Comparison of ENCODE assay signal across 12 cellular contexts in genomic region chr13:32881074-32881791, GRCh38.
DNase-seq lines count a peak whose midpoint lies in the region; ATAC-seq and TF ChIP-seq lines count a peak whose summit lies in the region.
"Had no signal": no experiment of that assay in that cellular context is flagged by ENCODE, and none has a peak within 500 bp of the region (broad histone marks: within the 10 kb centered on the region; RNA-seq: fewer than 3 reads in every experiment).

No MANE protein-coding gene starts in this region.

- H3K4me1 Mint-ChIP-seq in activated naive CD4-positive, alpha-beta T cell treated with anti-CD3 and anti-CD28 coated beads, Interleukin-2, amount 10 ng/mL, durations not matched to agents 7 days and 5 days, result no peaks in the 10 kb centered on the region

- H3K27ac Mint-ChIP-seq in activated naive CD4-positive, alpha-beta T cell treated with anti-CD3 and anti-CD28 coated beads, Interleukin-2, amount 50 U/mL, for 72 hours, result no peak overlapping the region
- no peak overlapping the region for H3K27ac Mint-ChIP-seq in activated naive CD4-positive, alpha-beta T cell treated with anti-CD3 and anti-CD28 coated beads, Interleukin-2, amount 10 ng/mL, durations not matched to agents 7 days and 5 days

- no peaks in the 10 kb centered on the region for H3K9me3 ChIP-seq in uterus

- CTCF ChIA-PET in activated naive CD4-positive, alpha-beta T cell treated with anti-CD3 and anti-CD28 coated beads, Interleukin-2, amount 10 ng/mL, durations not matched to agents 7 days and 5 days (lab: Charles Lee), result no interaction called here

- peak; percentile 18 to 65 for ATAC-seq in activated naive CD4-positive, alpha-beta T cell treated with anti-CD3 and anti-CD28 coated beads, Interleukin-2, amount 50 U/mL, for 72 hours
- ATAC-seq in HG02840 (IDR thresholded peaks at IDR 0.05; ENCODE audit: low FRiP score, unreplicated experiment), result no peak

- H3K27ac ChIP-seq in VCaP (peak overlapping the region; percentile 79), uterus (peak overlapping the region; percentile 47 to 67)
- H3K27ac ChIP-seq: BLaER1 treated with 17β-estradiol and CSF1 and Interleukin-3, amounts not matched to agents 10 nM and 100 nM had no signal

- H3K4me3 ChIP-seq in uterus, result no peak overlapping the region
- H3K4me3 ChIP-seq: BLaER1 treated with 17β-estradiol and CSF1 and Interleukin-3, amounts not matched to agents 10 nM and 100 nM had no signal

- H3K27me3 ChIP-seq in uterus, result no peaks in the 10 kb centered on the region
- H3K27me3 ChIP-seq: BLaER1 treated with 17β-estradiol and CSF1 and Interleukin-3, amounts not matched to agents 10 nM and 100 nM had no signal

- no peak overlapping the region for H3K4me3 Mint-ChIP-seq in activated naive CD4-positive, alpha-beta T cell treated with anti-CD3 and anti-CD28 coated beads, Interleukin-2, amount 10 ng/mL, durations not matched to agents 7 days and 5 days

- DNase-seq in activated naive CD4-positive, alpha-beta T cell treated with anti-CD3 and anti-CD28 coated beads, Interleukin-2, amount 50 U/mL, for 72 hours (ENCODE audit: low spot score in 2 of 2), result no peak
- DNase-seq in activated naive CD4-positive, alpha-beta T cell treated with anti-CD3 and anti-CD28 coated beads, Interleukin-2, amount 10 ng/mL, durations not matched to agents 7 days and 5 days, result no peak
- DNase-seq in inferior parietal cortex (ENCODE audit: extremely low spot score) (peak; percentile 44), uterus (peak; percentile 64 to 66), NCI-H1048 (lab: John Stamatoyannopoulos, UW) (no peak), NCI-H1105 treated with DMSO at 0.1 percent for 48 hours (lab: John Stamatoyannopoulos, UW) (no peak)
- DNase-seq: activated T-cell treated with anti-CD3 and anti-CD28 coated beads, Interleukin-2, amount 50 U/mL, for 48 hours; small intestine; stimulated activated naive CD4-positive, alpha-beta T cell had no signal

- H3K27me3 Mint-ChIP-seq in activated naive CD4-positive, alpha-beta T cell treated with anti-CD3 and anti-CD28 coated beads, Interleukin-2, amount 10 ng/mL, durations not matched to agents 7 days and 5 days, result peaks cover 9% of the 10 kb centered on the region

- no peaks in the 10 kb centered on the region for H3K36me3 Mint-ChIP-seq in activated naive CD4-positive, alpha-beta T cell treated with anti-CD3 and anti-CD28 coated beads, Interleukin-2, amount 50 U/mL, for 72 hours
- H3K36me3 Mint-ChIP-seq in activated naive CD4-positive, alpha-beta T cell treated with anti-CD3 and anti-CD28 coated beads, Interleukin-2, amount 10 ng/mL, durations not matched to agents 7 days and 5 days, result no peaks in the 10 kb centered on the region

- H3K36me3 ChIP-seq in uterus, result no peaks in the 10 kb centered on the region
- H3K36me3 ChIP-seq: BLaER1 treated with 17β-estradiol and CSF1 and Interleukin-3, amounts not matched to agents 10 nM and 100 nM had no signal

- intact Hi-C loops in uterus (cut with DNase I; ENCODE audit: low total_unique reads), result no loop called here

- peaks cover 0 to 5% of the 10 kb centered on the region in 2 donors for H3K4me1 ChIP-seq in uterus
- H3K4me1 ChIP-seq: BLaER1 treated with 17β-estradiol and CSF1 and Interleukin-3, amounts not matched to agents 10 nM and 100 nM had no signal

- no peaks in the 10 kb centered on the region for H3K9me3 Mint-ChIP-seq in activated naive CD4-positive, alpha-beta T cell treated with anti-CD3 and anti-CD28 coated beads, Interleukin-2, amount 50 U/mL, for 72 hours
- no peaks in the 10 kb centered on the region for H3K9me3 Mint-ChIP-seq in activated naive CD4-positive, alpha-beta T cell treated with anti-CD3 and anti-CD28 coated beads, Interleukin-2, amount 10 ng/mL, durations not matched to agents 7 days and 5 days

- TF ChIP-seq POLR2A in uterus (IDR thresholded peaks at IDR 0.05), result no peak

- TF ChIP-seq CTCF in VCaP (conservative IDR thresholded peaks at IDR 0.05), result no peak
- no peak for TF ChIP-seq CTCF in uterus (IDR thresholded peaks at IDR 0.05)

Comparison
In these comparisons a context has a peak if more than half of its experiments do, and no peak if none do; other contexts are left out.
1. DNase-seq: peak in inferior parietal cortex (single experiment) and uterus (2 of 2); none in activated naive CD4-positive, alpha-beta T cell treated with anti-CD3 and anti-CD28 coated beads, Interleukin-2, amount 50 U/mL, for 72 hours (0 of 2), activated naive CD4-positive, alpha-beta T cell treated with anti-CD3 and anti-CD28 coated beads, Interleukin-2, amount 10 ng/mL, durations not matched to agents 7 days and 5 days (single experiment), NCI-H1048 (single experiment) and NCI-H1105 treated with DMSO at 0.1 percent for 48 hours (single experiment).